21 cellular contexts compared by ENCODE assay signal in genomic region chr9:129476821-129477611, GRCh38.
DNase-seq lines count a peak whose midpoint lies in the region; ATAC-seq and TF ChIP-seq lines count a peak whose summit lies in the region.
"Had no signal": no experiment of that assay in that cellular context is flagged by ENCODE, and none has a peak within 500 bp of the region (broad histone marks: within the 10 kb centered on the region; RNA-seq: fewer than 3 reads in every experiment).

No MANE protein-coding gene starts in this region.

- H3K9me3 ChIP-seq in HCT116 (ENCODE audit: control insufficient read depth in 1 of 2, insufficient read depth in 1 of 2, low read depth in 1 of 2, low read length in 2 of 2) (peaks cover 0 to 9% of the 10 kb centered on the region in 2 experiments; a peak in 1 of 4 replicates), testis (no peaks in the 10 kb centered on the region)

- H3K9me2 ChIP-seq in HCT116 (ENCODE audit: insufficient read depth), result no peaks in the 10 kb centered on the region

- H4K20me1 ChIP-seq in HCT116 (ENCODE audit: insufficient read depth), result no peaks in the 10 kb centered on the region

- TF ChIP-seq POLR2A in HCT116 (IDR thresholded peaks at IDR 0.05; ENCODE audit: borderline replicate concordance, extremely low read depth, insufficient read depth, insufficient read length) (no peak), testis (IDR thresholded peaks at IDR 0.05) (no peak)

- peak in 1 of 3 experiments; percentile 23; a peak in 1 of 6 replicates for TF ChIP-seq CTCF in HCT116 (IDR thresholded peaks at IDR 0.05 in 2 of 3, conservative IDR thresholded peaks at IDR 0.05 in 1 of 3; ENCODE audit: borderline replicate concordance in 1 of 3, insufficient read depth in 1 of 3, low read depth in 2 of 3, low read length in 2 of 3)
- no peak for TF ChIP-seq CTCF in testis (IDR thresholded peaks at IDR 0.05)

- no peaks in the 10 kb centered on the region for H3K27me3 ChIP-seq in HCT116 (ENCODE audit: insufficient read depth, low read length)
- no peaks in the 10 kb centered on the region for H3K27me3 ChIP-seq in testis

- H3K79me2 ChIP-seq in HCT116 (ENCODE audit: insufficient read depth, low read length), result no peaks in the 10 kb centered on the region; the same call in 1 of the 2 replicates

- intact Hi-C loops in HCT116 (cut with micrococcal nuclease), result no loop called here
- intact Hi-C loops in testis (cut with DNase I; ENCODE audit: low total_unique reads), result no loop called here

- TSS peak; percentile 91 for BruUV-seq in HCT116 (replicated peaks; lab: Mats Ljungman, UMichigan)

- POLR2A ChIA-PET in HCT116 (lab: Charles Lee), result interaction anchor here (1.3 kb wide), 1 partner anchor 299 kb away, joined by 5 read pairs; the partner anchor contains the start of gene IER5L

- peak overlapping the region; percentile 23 to 37; a peak in 3 of 4 replicates for H3K4me3 ChIP-seq in HCT116 (replicated peaks in 1 of 2; ENCODE audit: low read depth in 1 of 2, low read length in 2 of 2)
- no peak overlapping the region for H3K4me3 ChIP-seq in testis
- H3K4me3 ChIP-seq: mucosa of descending colon had no signal

- H3K4me1 ChIP-seq in HCT116 (ENCODE audit: control insufficient read depth in 1 of 2, insufficient read depth in 2 of 2, low read length in 2 of 2) (peaks cover 92 to 100% of the 10 kb centered on the region in 2 experiments), testis (peaks cover 61% of the 10 kb centered on the region)

- peak overlapping the region; percentile 55 for H3K9ac ChIP-seq in HCT116 (ENCODE audit: low read length)

- H3K27ac ChIP-seq in HCT116 (ENCODE audit: low read depth, low read length) (peak overlapping the region; percentile 100), testis (peak overlapping the region; percentile 21 to 86)

- peak overlapping the region; percentile 67 for H3K4me2 ChIP-seq in HCT116 (ENCODE audit: low read length)

- ATAC-seq in HCT116 (peak; percentile 45), HG03432 (IDR thresholded peaks at IDR 0.05; ENCODE audit: unreplicated experiment) (no peak), GM21515 (IDR thresholded peaks at IDR 0.05; ENCODE audit: unreplicated experiment) (no peak), GM21786 (IDR thresholded peaks at IDR 0.05; ENCODE audit: unreplicated experiment) (no peak), HG03039 (IDR thresholded peaks at IDR 0.05; ENCODE audit: unreplicated experiment) (no peak)
- ATAC-seq: left cardiac atrium, mucosa of descending colon, sciatic nerve had no signal

- CTCF ChIA-PET in HCT116 (lab: Charles Lee), result interaction anchor here (0.6 to 1.0 kb wide), 2 partner anchors 148 to 308 kb away, joined by 3 to 4 read pairs; no protein-coding TSS in a partner anchor

- RAD21 ChIA-PET in HCT116 (lab: Charles Lee; ENCODE audit: low non-redundant PET in 1 of 2, low total read pairs in 2 of 2, uncharacterized antibody in 2 of 2, unreplicated experiment in 2 of 2), result interaction anchor here in 1 of 2 experiments (0.8 to 1.0 kb wide), 2 partner anchors 142 to 338 kb away, joined by 3 to 6 read pairs; no protein-coding TSS in a partner anchor

- no peak for DNase-seq in HCT116 (ENCODE audit: low read depth, low spot score)
- DNase-seq in SW480 (ENCODE audit: low spot score), result peak; percentile 90
- peak; percentile 54 for DNase-seq in islet precursor cell
- DNase-seq in testis, result no peak
- DNase-seq: activated CD4-positive, alpha-beta T cell treated with anti-CD3 and anti-CD28 coated beads for 1 hour; activated effector memory CD4-positive, alpha-beta T cell treated with Interleukin-2 at 50 U/mL for 16 hours; AML-193; amygdala; GOT3; Karpas-422; left cardiac atrium; mucosa of descending colon; NCI-H1417; NCI-H82; RPMI8226; stimulated activated CD4-positive, alpha-beta T cell treated with anti-CD3 and anti-CD28 coated beads, Interleukin-2, amount 100 ng/mL, for 24 hours had no signal

- no peak overlapping the region for H2AFZ ChIP-seq in HCT116 (ENCODE audit: low read depth, low read length, poor library complexity, severe bottlenecking)

- H3K36me3 ChIP-seq in HCT116 (ENCODE audit: control insufficient read depth in 1 of 2, insufficient read depth in 2 of 2, low read length in 2 of 2) (no peaks in the 10 kb centered on the region), testis (ENCODE audit: low read depth, missing control alignments) (no peaks in the 10 kb centered on the region)

- no peak for TF ChIP-seq RAD21 in HCT116 (IDR thresholded peaks at IDR 0.05; ENCODE audit: low read depth)

- 45 to 58% methylated on average over 13 to 17 of the region's 17 CpGs for WGBS in testis, 2 donors

TF ChIP-seq in HCT116, 20 proteins besides CTCF, POLR2A, EP300 and RAD21:
- TF ChIP-seq TCF7L2 (IDR thresholded peaks at IDR 0.05; ENCODE audit: borderline replicate concordance, extremely low read depth, insufficient read depth, insufficient read length) (peak; percentile 82), ZBTB33 (IDR thresholded peaks at IDR 0.05; ENCODE audit: extremely low read depth, insufficient replicate concordance, low read length) (no peak)
TF ChIP-seq in HCT116: peak in this region for 1.

Comparison
In these comparisons a context has a peak if more than half of its experiments do, and no peak if none do; other contexts are left out.
1. DNase-seq: peak in SW480 (single experiment) and islet precursor cell (single experiment); none in HCT116 (single experiment) and testis (single experiment).
2. H3K4me3 ChIP-seq: peak in HCT116 (2 of 2); none in testis (0 of 2).